In the genomic region with DNA sequence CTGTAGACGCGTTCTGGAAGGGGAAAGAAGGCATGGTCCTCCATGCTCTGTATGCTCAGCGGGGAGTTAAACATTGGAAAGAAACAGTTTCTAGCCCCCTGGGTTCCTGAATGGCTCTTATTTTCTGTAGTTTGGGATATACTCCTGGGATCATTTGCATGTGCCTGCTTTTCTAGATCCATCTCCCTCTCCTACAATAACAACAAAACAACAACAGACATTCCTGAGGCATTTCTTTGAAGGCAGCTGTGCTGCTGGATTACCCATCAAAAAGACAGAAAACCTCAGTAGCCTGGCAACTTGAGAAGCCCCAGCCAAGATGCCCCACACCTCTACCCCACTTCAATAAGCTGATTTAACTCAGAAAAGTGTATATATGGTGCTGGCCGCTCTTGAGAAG, we compare ENCODE assay signal across 1 cellular context.
TF ChIP-seq lines count a peak whose summit lies in the region.

No MANE protein-coding gene starts in this region.

TF ChIP-seq in SK-N-SH, 30 proteins besides CTCF, POLR2A, EP300 and RAD21 (continued from another document):
- TF ChIP-seq, protein P1, sequence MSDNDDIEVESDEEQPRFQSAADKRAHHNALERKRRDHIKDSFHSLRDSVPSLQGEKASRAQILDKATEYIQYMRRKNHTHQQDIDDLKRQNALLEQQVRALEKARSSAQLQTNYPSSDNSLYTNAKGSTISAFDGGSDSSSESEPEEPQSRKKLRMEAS (IDR thresholded peaks at IDR 0.05; ENCODE audit: low read depth) = no peak
- TF ChIP-seq TAF1 (IDR thresholded peaks at IDR 0.05; ENCODE audit: borderline replicate concordance, low read depth, low read length) (no peak), NFIC (IDR thresholded peaks at IDR 0.05; ENCODE audit: borderline replicate concordance) (no peak), FOXM1 (IDR thresholded peaks at IDR 0.05; ENCODE audit: low read depth) (no peak), GATA2 (CRISPR knock-in tag; IDR thresholded peaks at IDR 0.05) (no peak), FOXJ3 (CRISPR knock-in tag; IDR thresholded peaks at IDR 0.05) (no peak), TEAD4 (IDR thresholded peaks at IDR 0.05; ENCODE audit: borderline replicate concordance, insufficient read depth) (no peak), SIN3A (IDR thresholded peaks at IDR 0.05; ENCODE audit: borderline replicate concordance, low read depth, low read length) (no peak), CHD2 (IDR thresholded peaks at IDR 0.05; ENCODE audit: low read length, partially characterized antibody) (no peak)
- TF ChIP-seq, protein P2, sequence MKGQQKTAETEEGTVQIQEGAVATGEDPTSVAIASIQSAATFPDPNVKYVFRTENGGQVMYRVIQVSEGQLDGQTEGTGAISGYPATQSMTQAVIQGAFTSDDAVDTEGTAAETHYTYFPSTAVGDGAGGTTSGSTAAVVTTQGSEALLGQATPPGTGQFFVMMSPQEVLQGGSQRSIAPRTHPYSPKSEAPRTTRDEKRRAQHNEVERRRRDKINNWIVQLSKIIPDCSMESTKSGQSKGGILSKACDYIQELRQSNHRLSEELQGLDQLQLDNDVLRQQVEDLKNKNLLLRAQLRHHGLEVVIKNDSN (IDR thresholded peaks at IDR 0.05; ENCODE audit: borderline replicate concordance, low read depth) = no peak
TF ChIP-seq in SK-N-SH: peak in this region for 0.
